Comparison of ENCODE assay signal across 31 cellular contexts in the genomic region with DNA sequence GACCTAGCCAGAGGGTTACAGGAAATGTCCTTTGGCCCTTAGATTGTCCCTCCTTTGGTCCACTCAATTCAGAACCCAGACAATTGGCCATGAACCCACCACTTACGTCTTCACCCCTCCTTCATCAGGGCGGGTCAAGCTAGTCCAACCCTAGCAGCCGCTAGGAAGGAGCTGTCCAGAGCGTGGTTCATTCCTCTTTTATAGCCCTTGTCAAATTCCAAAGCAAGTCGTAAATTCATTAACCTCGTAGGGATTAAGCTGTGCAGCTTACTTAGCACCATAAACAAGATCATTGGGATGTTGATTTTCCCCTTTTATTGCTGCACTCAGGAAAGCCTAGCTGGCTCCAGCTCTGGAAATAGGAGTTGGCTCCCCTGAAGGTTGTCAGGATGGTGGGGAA.
DNase-seq lines count a peak whose midpoint lies in the region; ATAC-seq and TF ChIP-seq lines count a peak whose summit lies in the region.
"Had no signal": no experiment of that assay in that cellular context is flagged by ENCODE, and none has a peak within 500 bp of the region (broad histone marks: within the 10 kb centered on the region; RNA-seq: fewer than 3 reads in every experiment).

No MANE protein-coding gene starts in this region.

- H3K23me2 ChIP-seq in H9 (ENCODE audit: insufficient read length, low read depth, low read length, poor library complexity, severe bottlenecking) = no peaks in the 10 kb centered on the region

- no peak overlapping the region for H4K8ac ChIP-seq in H9 (replicated peaks; ENCODE audit: insufficient read length, low read depth, low read length)

- no peak overlapping the region for H3K18ac ChIP-seq in H9 (ENCODE audit: insufficient read length, low read depth, low read length)

- H3K4me3 ChIP-seq in colonic mucosa (no peak overlapping the region), mucosa of descending colon (no peak overlapping the region), tibial nerve (no peak overlapping the region)
- H3K4me3 ChIP-seq: adrenal gland, body of pancreas, gastrocnemius medialis, K562, MG63, neural progenitor cell, pancreas, spleen had no signal

- TF ChIP-seq CTCF in colonic mucosa (IDR thresholded peaks at IDR 0.05) (no peak), mucosa of descending colon (IDR thresholded peaks at IDR 0.05) (no peak), H9 (conservative IDR thresholded peaks at IDR 0.05) (no peak), tibial nerve (IDR thresholded peaks at IDR 0.05) (no peak)

- H3K9ac ChIP-seq in colonic mucosa (ENCODE audit: low read depth in 2 of 2, low read length in 2 of 2) (no peak overlapping the region), H9 (ENCODE audit: extremely low read depth, insufficient read length, low read length) (no peak overlapping the region)
- H3K9ac ChIP-seq: neural progenitor cell had no signal

- H3K27me3 ChIP-seq in colonic mucosa (peaks cover 34% of the 10 kb centered on the region), H9 (ENCODE audit: insufficient read depth, low read length) (no peaks in the 10 kb centered on the region), tibial nerve (peaks cover 0 to 5% of the 10 kb centered on the region in 2 donors)
- H3K27me3 ChIP-seq: body of pancreas, MG63, pancreas had no signal

- H3K4me3 Mint-ChIP-seq in H9 = no peak overlapping the region
- H3K4me3 Mint-ChIP-seq: activated CD4-positive, alpha-beta memory T cell treated with anti-CD3 and anti-CD28 coated beads, Interleukin-2, amount 10 ng/mL, durations not matched to agents 7 days and 5 days; immature natural killer cell; neural progenitor cell; stimulated activated naive CD8-positive, alpha-beta T cell treated with anti-CD3 and anti-CD28 coated beads, Interleukin-15, Interleukin-2, amounts not matched to agents 100 ng/mL and 50 ng/mL, for 24 hours had no signal

- no peak overlapping the region for H3K23ac ChIP-seq in H9 (ENCODE audit: insufficient read length, low read depth, low read length)

- no peaks in the 10 kb centered on the region for H3K36me3 Mint-ChIP-seq in H9 (ENCODE audit: insufficient read depth in 1 of 3, low read depth in 3 of 3)
- H3K36me3 Mint-ChIP-seq: immature natural killer cell had no signal

- no peak overlapping the region for H4K91ac ChIP-seq in H9 (ENCODE audit: insufficient read length, low read depth, low read length)

- no peak overlapping the region for H3K56ac ChIP-seq in H9 (ENCODE audit: insufficient read length, low read depth, low read length)

- no peaks in the 10 kb centered on the region for H3K79me2 ChIP-seq in H9 (ENCODE audit: insufficient read depth, low read length)

- H2AFZ ChIP-seq in H9 (ENCODE audit: low read length) = no peak overlapping the region
- H2AFZ ChIP-seq: neural progenitor cell had no signal

- H2BK5ac ChIP-seq in H9 (ENCODE audit: insufficient read length, low read length) = no peak overlapping the region

- H3K9me3 Mint-ChIP-seq in H9 = no peaks in the 10 kb centered on the region
- H3K9me3 Mint-ChIP-seq: activated CD4-positive, alpha-beta memory T cell treated with anti-CD3 and anti-CD28 coated beads, Interleukin-2, amount 10 ng/mL, durations not matched to agents 7 days and 5 days; immature natural killer cell; neural progenitor cell; stimulated activated naive CD8-positive, alpha-beta T cell treated with anti-CD3 and anti-CD28 coated beads, Interleukin-15, Interleukin-2, amounts not matched to agents 100 ng/mL and 50 ng/mL, for 24 hours had no signal

- H3K4me1 Mint-ChIP-seq in H9 = peaks cover 10 to 19% of the 10 kb centered on the region in 2 experiments
- H3K4me1 Mint-ChIP-seq: activated CD4-positive, alpha-beta memory T cell treated with anti-CD3 and anti-CD28 coated beads, Interleukin-2, amount 10 ng/mL, durations not matched to agents 7 days and 5 days; immature natural killer cell had no signal

- no peaks in the 10 kb centered on the region for H3K79me1 ChIP-seq in H9 (ENCODE audit: insufficient read depth, low read depth, low read length, poor library complexity, severe bottlenecking)

- DNase-seq in ELF-1 (ENCODE audit: low read depth, low spot score) (peak; percentile 83), NCI-H82 (lab: John Stamatoyannopoulos, UW) (peak; percentile 91), colonic mucosa (peak; percentile 69), mucosa of descending colon (peak in 2 of 3 donors; percentile 57 to 75), DMS153 treated with DMSO at 0.1 percent for 48 hours (lab: John Stamatoyannopoulos, UW; ENCODE audit: unreplicated experiment) (no peak), H9 (no peak), tibial nerve (ENCODE audit: low spot score in 2 of 2) (no peak)
- DNase-seq: activated CD4-positive, alpha-beta memory T cell treated with anti-CD3 and anti-CD28 coated beads, Interleukin-2, amount 10 ng/mL, durations not matched to agents 7 days and 5 days; activated CD4-positive, CD25-positive, alpha-beta regulatory T cell treated with anti-CD3 and anti-CD28 coated beads, Interleukin-2, amount 50 U/mL, for 72 hours; activated CD8-positive, alpha-beta memory T cell treated with anti-CD3 and anti-CD28 coated beads, Interleukin-2, amount 50 U/mL, for 4 hours; activated naive CD4-positive, alpha-beta T cell treated with Interleukin-2 at 50 U/mL for 16 hours; adrenal gland; body of pancreas; Calu3; DMS79 treated with DMSO at 0.1 percent for 48 hours; gastrocnemius medialis; hippocampal formation; immature natural killer cell; MG63; NCI-H1105; NCI-H2029; NCI-H524; pancreas; spleen; stimulated activated CD4-positive, alpha-beta T cell treated with anti-CD3 and anti-CD28 coated beads, Interleukin-2, amount 100 ng/mL, for 24 hours had no signal

- ATAC-seq in mucosa of descending colon (peak; percentile 94), HG03439 (IDR thresholded peaks at IDR 0.05; ENCODE audit: unreplicated experiment) (no peak)
- ATAC-seq: body of pancreas, gastrocnemius medialis, K562, left lobe of liver, Panc1, pancreas had no signal

- no peak overlapping the region for H2BK12ac ChIP-seq in H9 (ENCODE audit: insufficient read length, low read depth, low read length)

- no peak overlapping the region for H3K4ac ChIP-seq in H9 (ENCODE audit: low read depth, low read length)

- H4K20me1 ChIP-seq in H9 (ENCODE audit: control insufficient read depth, insufficient read depth, insufficient read length) = no peaks in the 10 kb centered on the region

- TF ChIP-seq EP300 in tibial nerve (IDR thresholded peaks at IDR 0.05) = no peak

- H2BK120ac ChIP-seq in H9 (ENCODE audit: low read depth, low read length, poor library complexity, severe bottlenecking) = no peak overlapping the region

- H3K4me2 ChIP-seq in H9 (ENCODE audit: insufficient read depth, insufficient read length, low read length) = no peak overlapping the region
- H3K4me2 ChIP-seq: neural progenitor cell had no signal

- no peak overlapping the region for H2BK20ac ChIP-seq in H9 (ENCODE audit: low read depth, low read length, poor library complexity, severe bottlenecking)

- no peak overlapping the region for H2AK5ac ChIP-seq in H9 (ENCODE audit: insufficient read length, low read length)

- peaks cover 41% of the 10 kb centered on the region for H3K27me3 Mint-ChIP-seq in H9 (ENCODE audit: low read depth)
- H3K27me3 Mint-ChIP-seq: stimulated activated naive CD8-positive, alpha-beta T cell treated with anti-CD3 and anti-CD28 coated beads, Interleukin-15, Interleukin-2, amounts not matched to agents 100 ng/mL and 50 ng/mL, for 24 hours had no signal

- no peak overlapping the region for H3K27ac ChIP-seq in colonic mucosa
- no peak overlapping the region for H3K27ac ChIP-seq in H9 (ENCODE audit: insufficient read length, low read depth, low read length)
- H3K27ac ChIP-seq in tibial nerve = no peak overlapping the region
- H3K27ac ChIP-seq: adrenal gland, body of pancreas, gastrocnemius medialis, neural progenitor cell, pancreas, spleen had no signal

- H3K4me1 ChIP-seq in colonic mucosa (no peaks in the 10 kb centered on the region), mucosa of descending colon (ENCODE audit: low read depth) (peaks cover 25% of the 10 kb centered on the region), H9 (ENCODE audit: insufficient read depth, low read length) (no peaks in the 10 kb centered on the region), tibial nerve (no peaks in the 10 kb centered on the region)
- H3K4me1 ChIP-seq: adrenal gland, body of pancreas, gastrocnemius medialis, neural progenitor cell, pancreas, spleen had no signal

- no peak overlapping the region for H4K5ac ChIP-seq in H9 (ENCODE audit: insufficient read length, low read depth, low read length)

- no peak overlapping the region for H2BK15ac ChIP-seq in H9 (ENCODE audit: low read depth, low read length)

- no peak for TF ChIP-seq POLR2A in tibial nerve (IDR thresholded peaks at IDR 0.05)

- intact Hi-C loops in colonic mucosa (cut with DNase I) (no loop called here), mucosa of descending colon (cut with DNase I, micrococcal nuclease) (no loop called here)

- H3K36me3 ChIP-seq in colonic mucosa (no peaks in the 10 kb centered on the region), mucosa of descending colon (ENCODE audit: low read depth) (no peaks in the 10 kb centered on the region), tibial nerve (no peaks in the 10 kb centered on the region)
- H3K36me3 ChIP-seq: adrenal gland, gastrocnemius medialis, MG63, neural progenitor cell, pancreas, spleen had no signal

- peak overlapping the region in 1 of 3 experiments; percentile 54; a peak in 2 of 7 replicates for H3K27ac Mint-ChIP-seq in H9
- H3K27ac Mint-ChIP-seq: activated CD4-positive, alpha-beta memory T cell treated with anti-CD3 and anti-CD28 coated beads, Interleukin-2, amount 10 ng/mL, durations not matched to agents 7 days and 5 days; immature natural killer cell; neural progenitor cell; stimulated activated naive CD8-positive, alpha-beta T cell treated with anti-CD3 and anti-CD28 coated beads, Interleukin-15, Interleukin-2, amounts not matched to agents 100 ng/mL and 50 ng/mL, for 24 hours had no signal

- WGBS in H9 (ENCODE audit: extremely low coverage, insufficient read length, low lambda C conversion rate) = no CpG with 5 or more reads among the region's 6 CpGs
- WGBS in tibial nerve, 2 donors = 21 to 45% methylated on average over 6 of the region's 6 CpGs

- H3K9me3 ChIP-seq in colonic mucosa (no peaks in the 10 kb centered on the region), mucosa of descending colon (no peaks in the 10 kb centered on the region), H9 (ENCODE audit: control insufficient read depth, low read depth, low read length) (no peaks in the 10 kb centered on the region), tibial nerve (no peaks in the 10 kb centered on the region)
- H3K9me3 ChIP-seq: adrenal gland, body of pancreas, gastrocnemius medialis, MG63, pancreas, spleen had no signal

- no peak overlapping the region for H3K14ac ChIP-seq in H9 (ENCODE audit: insufficient read depth, low read length)

- H3T11ph ChIP-seq in H9 (ENCODE audit: low read length) = no peak overlapping the region

Comparison
In these comparisons a context has a peak if more than half of its experiments do, and no peak if none do; other contexts are left out.
1. DNase-seq: peak in ELF-1 (single experiment), NCI-H82 (single experiment), colonic mucosa (single experiment) and mucosa of descending colon (2 of 3); none in DMS153 treated with DMSO at 0.1 percent for 48 hours (single experiment), H9 (single experiment) and tibial nerve (0 of 2).